In genomic region chr15:92989469-92989868, GRCh38 we compare ENCODE assay signal across 13 cellular contexts.
DNase-seq lines count a peak whose midpoint lies in the region; ATAC-seq and TF ChIP-seq lines count a peak whose summit lies in the region.
"Had no signal": no experiment of that assay in that cellular context is flagged by ENCODE, and none has a peak within 500 bp of the region (broad histone marks: within the 10 kb centered on the region; RNA-seq: fewer than 3 reads in every experiment).

No MANE protein-coding gene starts in this region.

- peaks cover 7% of the 10 kb centered on the region for H3K4me1 Mint-ChIP-seq in T-helper 2 cell treated with Interferon-gamma antibody and Interleukin-4, amounts not matched to agents 5 μg/mL and 100 μg/mL, for 36 hours (ENCODE audit: low read depth)

- H3K18ac ChIP-seq in mesendoderm (ENCODE audit: low read length) = no peak overlapping the region

- no peak overlapping the region for H4K8ac ChIP-seq in mesendoderm (ENCODE audit: low read depth, low read length)

- H2AK5ac ChIP-seq in mesendoderm (ENCODE audit: low read length) = no peak overlapping the region

- intact Hi-C loops in psoas muscle (cut with DNase I) = no loop called here

- TF ChIP-seq CTCF in psoas muscle (IDR thresholded peaks at IDR 0.05) = no peak

- H3K27me3 ChIP-seq in psoas muscle (ENCODE audit: insufficient read depth in 3 of 3, low read length in 2 of 3) (no peaks in the 10 kb centered on the region), mesendoderm (ENCODE audit: insufficient read depth, low read length, poor library complexity) (no peaks in the 10 kb centered on the region)
- H3K27me3 ChIP-seq: SJCRH30 had no signal

- H2BK5ac ChIP-seq in mesendoderm (ENCODE audit: low read length) = no peak overlapping the region

- peak overlapping the region; percentile 34 for H3K27ac ChIP-seq in psoas muscle
- H3K27ac ChIP-seq in mesendoderm (ENCODE audit: low read depth, low read length) = no peak overlapping the region
- H3K27ac ChIP-seq: GM23248, SJCRH30, thoracic aorta had no signal

- H3K36me3 ChIP-seq in psoas muscle (ENCODE audit: insufficient read depth in 1 of 2, low read depth in 1 of 2) = peaks cover 17 to 99% of the 10 kb centered on the region in 2 donors
- H3K36me3 ChIP-seq in mesendoderm (ENCODE audit: control insufficient read depth, insufficient read depth, low read length) = peaks cover 15% of the 10 kb centered on the region

- no peak overlapping the region for H3K4me3 Mint-ChIP-seq in T-helper 2 cell treated with Interferon-gamma antibody and Interleukin-4, amounts not matched to agents 5 μg/mL and 100 μg/mL, for 36 hours

- H2BK15ac ChIP-seq in mesendoderm (replicated peaks; ENCODE audit: low read depth) = no peak overlapping the region

- H3K9ac ChIP-seq in mesendoderm (ENCODE audit: low read length) = no peak overlapping the region
- H3K9ac ChIP-seq: GM23248 had no signal

- no peak overlapping the region for H3K56ac ChIP-seq in mesendoderm (ENCODE audit: low read length)

- no peak overlapping the region for H3K4ac ChIP-seq in mesendoderm (ENCODE audit: low read depth, low read length)

- peaks cover 58% of the 10 kb centered on the region for H3K36me3 Mint-ChIP-seq in T-helper 2 cell treated with Interferon-gamma antibody and Interleukin-4, amounts not matched to agents 5 μg/mL and 100 μg/mL, for 36 hours (ENCODE audit: low read depth)

- no peak overlapping the region for H4K5ac ChIP-seq in mesendoderm (ENCODE audit: low read length)

- peaks cover 11% of the 10 kb centered on the region for H3K79me1 ChIP-seq in mesendoderm (ENCODE audit: low read length)

- no peaks in the 10 kb centered on the region for H3K27me3 Mint-ChIP-seq in T-helper 2 cell treated with Interferon-gamma antibody and Interleukin-4, amounts not matched to agents 5 μg/mL and 100 μg/mL, for 36 hours (ENCODE audit: low read depth)

- H3K9me3 Mint-ChIP-seq in T-helper 2 cell treated with Interferon-gamma antibody and Interleukin-4, amounts not matched to agents 5 μg/mL and 100 μg/mL, for 36 hours = no peaks in the 10 kb centered on the region

- H3K4me1 ChIP-seq in psoas muscle = peaks cover 24% of the 10 kb centered on the region
- no peaks in the 10 kb centered on the region for H3K4me1 ChIP-seq in mesendoderm (ENCODE audit: control insufficient read depth, low read depth, low read length)
- H3K4me1 ChIP-seq: SJCRH30 had no signal

- peak; percentile 81 for ATAC-seq in GM21619 (IDR thresholded peaks at IDR 0.05; ENCODE audit: unreplicated experiment)
- peak; percentile 59 for ATAC-seq in HG03558 (IDR thresholded peaks at IDR 0.05; ENCODE audit: extremely low read depth, unreplicated experiment)
- ATAC-seq in psoas muscle = peak in 3 of 4 donors; percentile 21 to 26 (median 23)

- H3K27ac Mint-ChIP-seq in T-helper 2 cell treated with Interferon-gamma antibody and Interleukin-4, amounts not matched to agents 5 μg/mL and 100 μg/mL, for 36 hours = peak overlapping the region; percentile 6

- H3K79me2 ChIP-seq in mesendoderm (ENCODE audit: control insufficient read depth, insufficient read depth, low read length) = no peaks in the 10 kb centered on the region

- 76 to 84% (median 76%) methylated on average over 2 of the region's 2 CpGs for WGBS in psoas muscle, 3 donors
- WGBS in mesendoderm (ENCODE audit: extremely low coverage, insufficient coverage, low lambda C conversion rate) = no CpG with 5 or more reads among the region's 2 CpGs

- no peak overlapping the region for H3K23ac ChIP-seq in mesendoderm (ENCODE audit: low read length)

- no peaks in the 10 kb centered on the region for H3K9me3 ChIP-seq in psoas muscle
- H3K9me3 ChIP-seq: SJCRH30, thoracic aorta had no signal

- no peak overlapping the region for H3K4me2 ChIP-seq in mesendoderm (ENCODE audit: low read length)

- no peak for DNase-seq in T-helper 2 cell treated with Interferon-gamma antibody and Interleukin-4, amounts not matched to agents 5 μg/mL and 100 μg/mL, for 36 hours (ENCODE audit: low spot score)
- DNase-seq in T-helper 2 cell (no peak), psoas muscle (no peak), mesendoderm (no peak), SW 1271 (lab: John Stamatoyannopoulos, UW) (no peak), RKO (ENCODE audit: low spot score) (no peak)
- DNase-seq: activated CD4-positive, alpha-beta T cell treated with anti-CD3 and anti-CD28 coated beads for 4 hours; GM23248; SJCRH30; stimulated activated CD4-positive, alpha-beta T cell treated with anti-CD3 and anti-CD28 coated beads, Interleukin-4, amount 100 ng/mL, for 1 hour had no signal

- no peak overlapping the region for H2BK120ac ChIP-seq in mesendoderm (ENCODE audit: low read depth, low read length)

- H3K4me3 ChIP-seq in psoas muscle (no peak overlapping the region), mesendoderm (ENCODE audit: low read length) (no peak overlapping the region)
- H3K4me3 ChIP-seq: GM23248, SJCRH30, thoracic aorta had no signal

Comparison
In these comparisons a context has a peak if more than half of its experiments do, and no peak if none do; other contexts are left out.
1. ATAC-seq: peak in every context shown above with its lines; median percentile 81 in GM21619; 59 in HG03558; 23 in psoas muscle.